Comparison of ENCODE assay signal across 1 cellular context in the genomic region with DNA sequence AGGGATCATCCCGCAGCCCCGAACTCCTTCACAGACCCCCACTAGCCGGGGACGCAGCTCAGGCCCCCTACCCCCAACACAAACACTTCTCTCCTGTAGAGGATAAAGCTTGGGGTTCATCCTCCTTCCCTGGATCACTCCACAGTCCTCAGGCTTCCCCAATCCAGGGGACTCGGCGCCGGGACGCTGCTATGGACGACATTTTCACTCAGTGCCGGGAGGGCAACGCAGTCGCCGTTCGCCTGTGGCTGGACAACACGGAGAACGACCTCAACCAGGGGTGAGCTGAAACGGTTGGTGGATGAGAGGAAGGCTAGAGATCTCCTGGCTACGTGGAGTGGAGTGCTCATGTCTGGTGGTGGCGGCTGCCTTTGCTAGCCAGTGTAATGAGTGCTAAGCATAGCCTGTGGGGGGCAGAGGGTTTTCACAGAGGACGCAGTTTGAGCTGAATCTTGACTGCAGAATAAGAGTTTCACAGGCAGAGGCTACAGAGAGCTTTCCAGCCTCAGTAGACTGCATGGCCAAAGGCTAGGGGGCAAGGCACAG.
TF ChIP-seq lines count a peak whose summit lies in the region.

No MANE protein-coding gene starts in this region.

TF ChIP-seq in HepG2, 621 proteins besides CTCF, POLR2A, EP300 and RAD21 (continued from another document and continues in another):
- no peak for TF ChIP-seq PRDM4 (CRISPR knock-in tag; IDR thresholded peaks at IDR 0.05; ENCODE audit: borderline replicate concordance)
- TF ChIP-seq MAX (IDR thresholded peaks at IDR 0.05), result no peak
- TF ChIP-seq MAFG (CRISPR knock-in tag; IDR thresholded peaks at IDR 0.05), result no peak
- TF ChIP-seq KDM3A (CRISPR knock-in tag; IDR thresholded peaks at IDR 0.05; ENCODE audit: low read depth), result no peak
- no peak for TF ChIP-seq SNRNP70 (IDR thresholded peaks at IDR 0.05; ENCODE audit: low read depth, low read length)
- TF ChIP-seq TCF7L2 (IDR thresholded peaks at IDR 0.05; ENCODE audit: low read depth, low read length), result no peak
- peak; percentile 25; the same call in 1 of the 2 replicates for TF ChIP-seq ZNF792 (CRISPR knock-in tag; IDR thresholded peaks at IDR 0.05)
- TF ChIP-seq ZFP82 (CRISPR knock-in tag; IDR thresholded peaks at IDR 0.05; ENCODE audit: borderline replicate concordance), result no peak
- no peak for TF ChIP-seq JARID2 (CRISPR knock-in tag; IDR thresholded peaks at IDR 0.05; ENCODE audit: insufficient replicate concordance)
- TF ChIP-seq, protein P1, sequence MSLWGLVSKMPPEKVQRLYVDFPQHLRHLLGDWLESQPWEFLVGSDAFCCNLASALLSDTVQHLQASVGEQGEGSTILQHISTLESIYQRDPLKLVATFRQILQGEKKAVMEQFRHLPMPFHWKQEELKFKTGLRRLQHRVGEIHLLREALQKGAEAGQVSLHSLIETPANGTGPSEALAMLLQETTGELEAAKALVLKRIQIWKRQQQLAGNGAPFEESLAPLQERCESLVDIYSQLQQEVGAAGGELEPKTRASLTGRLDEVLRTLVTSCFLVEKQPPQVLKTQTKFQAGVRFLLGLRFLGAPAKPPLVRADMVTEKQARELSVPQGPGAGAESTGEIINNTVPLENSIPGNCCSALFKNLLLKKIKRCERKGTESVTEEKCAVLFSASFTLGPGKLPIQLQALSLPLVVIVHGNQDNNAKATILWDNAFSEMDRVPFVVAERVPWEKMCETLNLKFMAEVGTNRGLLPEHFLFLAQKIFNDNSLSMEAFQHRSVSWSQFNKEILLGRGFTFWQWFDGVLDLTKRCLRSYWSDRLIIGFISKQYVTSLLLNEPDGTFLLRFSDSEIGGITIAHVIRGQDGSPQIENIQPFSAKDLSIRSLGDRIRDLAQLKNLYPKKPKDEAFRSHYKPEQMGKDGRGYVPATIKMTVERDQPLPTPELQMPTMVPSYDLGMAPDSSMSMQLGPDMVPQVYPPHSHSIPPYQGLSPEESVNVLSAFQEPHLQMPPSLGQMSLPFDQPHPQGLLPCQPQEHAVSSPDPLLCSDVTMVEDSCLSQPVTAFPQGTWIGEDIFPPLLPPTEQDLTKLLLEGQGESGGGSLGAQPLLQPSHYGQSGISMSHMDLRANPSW (CRISPR knock-in tag; IDR thresholded peaks at IDR 0.05; ENCODE audit: borderline replicate concordance), result 0 out of 2 replicates have a peak, but pooled peaks have one; percentile 2
- peak; percentile 21; the same call in 1 of the 2 replicates for TF ChIP-seq SALL1 (CRISPR knock-in tag; IDR thresholded peaks at IDR 0.05)
- TF ChIP-seq, protein P2, sequence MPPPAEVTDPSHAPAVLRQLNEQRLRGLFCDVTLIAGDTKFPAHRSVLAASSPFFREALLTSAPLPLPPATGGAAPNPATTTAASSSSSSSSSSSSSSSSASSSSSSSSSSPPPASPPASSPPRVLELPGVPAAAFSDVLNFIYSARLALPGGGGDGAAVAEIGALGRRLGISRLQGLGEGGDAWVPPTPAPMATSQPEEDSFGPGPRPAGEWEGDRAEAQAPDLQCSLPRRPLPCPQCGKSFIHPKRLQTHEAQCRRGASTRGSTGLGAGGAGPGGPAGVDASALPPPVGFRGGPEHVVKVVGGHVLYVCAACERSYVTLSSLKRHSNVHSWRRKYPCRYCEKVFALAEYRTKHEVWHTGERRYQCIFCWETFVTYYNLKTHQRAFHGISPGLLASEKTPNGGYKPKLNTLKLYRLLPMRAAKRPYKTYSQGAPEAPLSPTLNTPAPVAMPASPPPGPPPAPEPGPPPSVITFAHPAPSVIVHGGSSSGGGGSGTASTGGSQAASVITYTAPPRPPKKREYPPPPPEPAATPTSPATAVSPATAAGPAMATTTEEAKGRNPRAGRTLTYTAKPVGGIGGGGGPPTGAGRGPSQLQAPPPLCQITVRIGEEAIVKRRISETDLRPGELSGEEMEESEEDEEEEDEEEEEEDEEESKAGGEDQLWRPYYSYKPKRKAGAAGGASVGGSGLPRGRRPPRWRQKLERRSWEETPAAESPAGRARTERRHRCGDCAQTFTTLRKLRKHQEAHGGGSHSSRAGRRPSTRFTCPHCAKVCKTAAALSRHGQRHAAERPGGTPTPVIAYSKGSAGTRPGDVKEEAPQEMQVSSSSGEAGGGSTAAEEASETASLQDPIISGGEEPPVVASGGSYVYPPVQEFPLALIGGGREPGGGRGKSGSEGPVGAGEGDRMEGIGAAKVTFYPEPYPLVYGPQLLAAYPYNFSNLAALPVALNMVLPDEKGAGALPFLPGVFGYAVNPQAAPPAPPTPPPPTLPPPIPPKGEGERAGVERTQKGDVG (CRISPR knock-in tag; IDR thresholded peaks at IDR 0.05; ENCODE audit: borderline replicate concordance), result 0 out of 2 replicates have a peak, but pooled peaks have one; percentile 45
- TF ChIP-seq ZNF891 (CRISPR knock-in tag; IDR thresholded peaks at IDR 0.05), result peak; percentile 58; the same call in 1 of the 2 replicates
- no peak for TF ChIP-seq IRX3 (CRISPR knock-in tag; IDR thresholded peaks at IDR 0.05; ENCODE audit: borderline replicate concordance, low read depth)
- TF ChIP-seq CHCHD3 (CRISPR knock-in tag; IDR thresholded peaks at IDR 0.05), result no peak
- peak; percentile 27; the same call in 1 of the 2 replicates for TF ChIP-seq DRAP1 (CRISPR knock-in tag; IDR thresholded peaks at IDR 0.05)
- TF ChIP-seq, protein P3, sequence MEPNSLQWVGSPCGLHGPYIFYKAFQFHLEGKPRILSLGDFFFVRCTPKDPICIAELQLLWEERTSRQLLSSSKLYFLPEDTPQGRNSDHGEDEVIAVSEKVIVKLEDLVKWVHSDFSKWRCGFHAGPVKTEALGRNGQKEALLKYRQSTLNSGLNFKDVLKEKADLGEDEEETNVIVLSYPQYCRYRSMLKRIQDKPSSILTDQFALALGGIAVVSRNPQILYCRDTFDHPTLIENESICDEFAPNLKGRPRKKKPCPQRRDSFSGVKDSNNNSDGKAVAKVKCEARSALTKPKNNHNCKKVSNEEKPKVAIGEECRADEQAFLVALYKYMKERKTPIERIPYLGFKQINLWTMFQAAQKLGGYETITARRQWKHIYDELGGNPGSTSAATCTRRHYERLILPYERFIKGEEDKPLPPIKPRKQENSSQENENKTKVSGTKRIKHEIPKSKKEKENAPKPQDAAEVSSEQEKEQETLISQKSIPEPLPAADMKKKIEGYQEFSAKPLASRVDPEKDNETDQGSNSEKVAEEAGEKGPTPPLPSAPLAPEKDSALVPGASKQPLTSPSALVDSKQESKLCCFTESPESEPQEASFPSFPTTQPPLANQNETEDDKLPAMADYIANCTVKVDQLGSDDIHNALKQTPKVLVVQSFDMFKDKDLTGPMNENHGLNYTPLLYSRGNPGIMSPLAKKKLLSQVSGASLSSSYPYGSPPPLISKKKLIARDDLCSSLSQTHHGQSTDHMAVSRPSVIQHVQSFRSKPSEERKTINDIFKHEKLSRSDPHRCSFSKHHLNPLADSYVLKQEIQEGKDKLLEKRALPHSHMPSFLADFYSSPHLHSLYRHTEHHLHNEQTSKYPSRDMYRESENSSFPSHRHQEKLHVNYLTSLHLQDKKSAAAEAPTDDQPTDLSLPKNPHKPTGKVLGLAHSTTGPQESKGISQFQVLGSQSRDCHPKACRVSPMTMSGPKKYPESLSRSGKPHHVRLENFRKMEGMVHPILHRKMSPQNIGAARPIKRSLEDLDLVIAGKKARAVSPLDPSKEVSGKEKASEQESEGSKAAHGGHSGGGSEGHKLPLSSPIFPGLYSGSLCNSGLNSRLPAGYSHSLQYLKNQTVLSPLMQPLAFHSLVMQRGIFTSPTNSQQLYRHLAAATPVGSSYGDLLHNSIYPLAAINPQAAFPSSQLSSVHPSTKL (CRISPR knock-in tag; IDR thresholded peaks at IDR 0.05), result no peak
- TF ChIP-seq HNRNPLL (IDR thresholded peaks at IDR 0.05; ENCODE audit: low read depth, low read length, poor library complexity, severe bottlenecking), result peak; percentile 12
- TF ChIP-seq GABPB1 (CRISPR knock-in tag; IDR thresholded peaks at IDR 0.05), result no peak
- no peak for TF ChIP-seq ZBTB1 (CRISPR knock-in tag; IDR thresholded peaks at IDR 0.05; ENCODE audit: borderline replicate concordance)
- TF ChIP-seq CSRNP2 (CRISPR knock-in tag; conservative IDR thresholded peaks at IDR 0.05; ENCODE audit: low read depth), result no peak
- no peak for TF ChIP-seq TAF15 (IDR thresholded peaks at IDR 0.05; ENCODE audit: low read depth, low read length, poor library complexity, severe bottlenecking)
- no peak for TF ChIP-seq ZNF577 (CRISPR knock-in tag; IDR thresholded peaks at IDR 0.05; ENCODE audit: borderline replicate concordance, low read depth)
- TF ChIP-seq ZFP62 (CRISPR knock-in tag; IDR thresholded peaks at IDR 0.05), result no peak
- TF ChIP-seq PITX1 (CRISPR knock-in tag; IDR thresholded peaks at IDR 0.05), result 0 out of 2 replicates have a peak, but pooled peaks have one; percentile 18
- 0 out of 2 replicates have a peak, but pooled peaks have one; percentile 29 for TF ChIP-seq ZNF777 (CRISPR knock-in tag; IDR thresholded peaks at IDR 0.05)
- TF ChIP-seq KAT8 (CRISPR knock-in tag; IDR thresholded peaks at IDR 0.05), result peak; percentile 11; the same call in 1 of the 2 replicates
- TF ChIP-seq ZFP90 (CRISPR knock-in tag; IDR thresholded peaks at IDR 0.05; ENCODE audit: borderline replicate concordance), result peak; percentile 91
- TF ChIP-seq ARNT2 (CRISPR knock-in tag; IDR thresholded peaks at IDR 0.05; ENCODE audit: low read depth), result no peak
- TF ChIP-seq, protein P4, sequence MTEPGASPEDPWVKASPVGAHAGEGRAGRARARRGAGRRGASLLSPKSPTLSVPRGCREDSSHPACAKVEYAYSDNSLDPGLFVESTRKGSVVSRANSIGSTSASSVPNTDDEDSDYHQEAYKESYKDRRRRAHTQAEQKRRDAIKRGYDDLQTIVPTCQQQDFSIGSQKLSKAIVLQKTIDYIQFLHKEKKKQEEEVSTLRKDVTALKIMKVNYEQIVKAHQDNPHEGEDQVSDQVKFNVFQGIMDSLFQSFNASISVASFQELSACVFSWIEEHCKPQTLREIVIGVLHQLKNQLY (CRISPR knock-in tag; IDR thresholded peaks at IDR 0.05), result no peak
- TF ChIP-seq STAG1 (CRISPR knock-in tag; IDR thresholded peaks at IDR 0.05), result peak; percentile 42
- peak; percentile 43 for TF ChIP-seq ZMAT3 (CRISPR knock-in tag; conservative IDR thresholded peaks at IDR 0.05)
- TF ChIP-seq RERE (CRISPR knock-in tag; IDR thresholded peaks at IDR 0.05; ENCODE audit: low read depth), result no peak
- TF ChIP-seq ZNF138 (CRISPR knock-in tag; IDR thresholded peaks at IDR 0.05; ENCODE audit: low read depth), result no peak
